In genomic region chr1:93591291-93591832, GRCh38 we compare ENCODE assay signal across 8 cellular contexts.
DNase-seq lines count a peak whose midpoint lies in the region; ATAC-seq and TF ChIP-seq lines count a peak whose summit lies in the region.

No MANE protein-coding gene starts in this region.

- H3K4me1 Mint-ChIP-seq in brain, result peaks cover 67% of the 10 kb centered on the region
- peaks cover 12% of the 10 kb centered on the region for H3K4me1 Mint-ChIP-seq in activated T-cell treated with anti-CD3 and anti-CD28 coated beads, Interleukin-2, amount 50 U/mL, for 4 hours (ENCODE audit: low read depth)

- H3K36me3 Mint-ChIP-seq in brain, result peaks cover 25% of the 10 kb centered on the region
- no peaks in the 10 kb centered on the region for H3K36me3 Mint-ChIP-seq in activated T-cell treated with anti-CD3 and anti-CD28 coated beads, Interleukin-2, amount 50 U/mL, for 4 hours (ENCODE audit: insufficient read depth)

- H3K27ac Mint-ChIP-seq in brain, result peak overlapping the region in 3 of 5 experiments; percentile 31 to 87 (median 61)

- no peak overlapping the region for H3K4me3 Mint-ChIP-seq in brain
- no peak overlapping the region for H3K4me3 Mint-ChIP-seq in activated T-cell treated with anti-CD3 and anti-CD28 coated beads, Interleukin-2, amount 50 U/mL, for 4 hours

- ATAC-seq in GM19043 (IDR thresholded peaks at IDR 0.05; ENCODE audit: low read depth, unreplicated experiment), result peak; percentile 25
- ATAC-seq in HG03066 (IDR thresholded peaks at IDR 0.05; ENCODE audit: low read depth, unreplicated experiment), result peak; percentile 5
- ATAC-seq in gastrocnemius medialis, result no peak
- no peak for ATAC-seq in activated T-cell treated with anti-CD3 and anti-CD28 coated beads, Interleukin-2, amount 50 U/mL, for 4 hours

- TF ChIP-seq CTCF in brain (conservative IDR thresholded peaks at IDR 0.05) (no peak), gastrocnemius medialis (IDR thresholded peaks at IDR 0.05 in 4 of 5, conservative IDR thresholded peaks at IDR 0.05 in 1 of 5) (no peak), GM10266 (IDR thresholded peaks at IDR 0.05; ENCODE audit: control insufficient read depth, insufficient read depth, low read depth, missing control alignments) (no peak), dorsolateral prefrontal cortex (IDR thresholded peaks at IDR 0.05 in 54 of 56, conservative IDR thresholded peaks at IDR 0.05 in 2 of 56; ENCODE audit: low read depth in 1 of 56, partially characterized antibody in 56 of 56) (no peak)

- H3K27me3 Mint-ChIP-seq in brain, result no peaks in the 10 kb centered on the region
- H3K27me3 Mint-ChIP-seq in activated T-cell treated with anti-CD3 and anti-CD28 coated beads, Interleukin-2, amount 50 U/mL, for 4 hours (ENCODE audit: low read depth), result no peaks in the 10 kb centered on the region

- H3K27ac ChIP-seq in gastrocnemius medialis (peak overlapping the region; percentile 84 to 90 (median 87)), dorsolateral prefrontal cortex (no peak overlapping the region)

- H3K4me1 ChIP-seq in gastrocnemius medialis, result peaks cover 61 to 63% of the 10 kb centered on the region in 2 donors

- no peak for TF ChIP-seq POLR2A in gastrocnemius medialis (IDR thresholded peaks at IDR 0.05)

- H3K9me3 ChIP-seq in gastrocnemius medialis, result no peaks in the 10 kb centered on the region

- no peak overlapping the region for H3K4me3 ChIP-seq in gastrocnemius medialis
- H3K4me3 ChIP-seq in dorsolateral prefrontal cortex, result no peak overlapping the region

- in situ Hi-C loops in gastrocnemius medialis (cut with MboI; ENCODE audit: low sequenced_read_pairs in 4 of 4), result no loop called here

- H3K36me3 ChIP-seq in gastrocnemius medialis, result peaks cover 0 to 17% of the 10 kb centered on the region in 2 donors

- H3K9me3 Mint-ChIP-seq in brain, result no peaks in the 10 kb centered on the region
- no peaks in the 10 kb centered on the region for H3K9me3 Mint-ChIP-seq in activated T-cell treated with anti-CD3 and anti-CD28 coated beads, Interleukin-2, amount 50 U/mL, for 4 hours

- no peak for DNase-seq in gastrocnemius medialis
- DNase-seq in activated T-cell treated with anti-CD3 and anti-CD28 coated beads, Interleukin-2, amount 50 U/mL, for 4 hours, result no peak
- no peak for DNase-seq in GM10266 (ENCODE audit: extremely low spot score)
- DNase-seq in dorsolateral prefrontal cortex, result no peak
- DNase-seq in cardiac septum (ENCODE audit: low spot score), result no peak

- H3K27me3 ChIP-seq in gastrocnemius medialis (no peaks in the 10 kb centered on the region), dorsolateral prefrontal cortex (peaks cover 0 to 6% (median 0%) of the 10 kb centered on the region in 45 donors)

- intact Hi-C loops in gastrocnemius medialis (cut with DNase I; ENCODE audit: low total_unique reads) (no loop called here), dorsolateral prefrontal cortex (cut with DNase I) (no loop called here), cardiac septum (cut with DNase I) (no loop called here)

Comparison
In these comparisons a context has a peak if more than half of its experiments do, and no peak if none do; other contexts are left out.
1. ATAC-seq: peak in GM19043 (single experiment) and HG03066 (single experiment); none in gastrocnemius medialis (0 of 2) and activated T-cell treated with anti-CD3 and anti-CD28 coated beads, Interleukin-2, amount 50 U/mL, for 4 hours (0 of 2).
2. H3K27ac ChIP-seq: peak in gastrocnemius medialis (4 of 4); none in dorsolateral prefrontal cortex (0 of 59).